In the genomic region with DNA sequence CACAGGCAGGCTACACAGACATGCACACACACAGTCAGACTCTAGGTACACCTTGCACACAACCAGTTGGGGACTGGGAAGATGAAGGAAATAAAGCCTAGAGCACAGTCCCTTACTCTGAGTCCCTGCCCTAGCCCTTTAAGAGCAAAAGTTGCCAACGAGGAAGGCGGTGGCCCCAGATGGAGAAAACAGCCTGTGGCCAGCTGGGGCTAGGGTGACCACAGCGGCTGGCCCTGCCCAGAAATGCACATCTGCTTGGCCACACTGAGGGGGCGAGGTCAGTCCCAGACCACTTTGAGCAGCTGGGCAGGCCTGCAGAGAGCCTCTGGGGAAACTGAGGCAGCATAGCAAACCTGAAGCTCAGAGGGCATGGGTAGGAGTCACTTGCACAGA, we compare ENCODE assay signal across 21 cellular contexts. TPM values are rescaled to one million over a fixed set of nuclear protein-coding genes. Genes with fewer than 3 reads are reported as not detected.
A peak's percentile ranks its signal among the peaks of the same experiment; 100 is the strongest.
DNase-seq lines count a peak whose midpoint lies in the region; ATAC-seq and TF ChIP-seq lines count a peak whose summit lies in the region.
"Had no signal": no experiment of that assay in that cellular context is flagged by ENCODE, and none has a peak within 500 bp of the region (broad histone marks: within the 10 kb centered on the region; RNA-seq: fewer than 3 reads in every experiment).

No MANE protein-coding gene starts in this region.

- CTCF ChIA-PET in Caco-2 (lab: Charles Lee), result no interaction called here

- H3K4me1 Mint-ChIP-seq in Caco-2 (ENCODE audit: low read depth, unreplicated experiment), result no peaks in the 10 kb centered on the region

- H3K27ac ChIP-seq in neuronal stem cell (replicated peaks; ENCODE audit: low read length) (no peak overlapping the region), vagina (peak overlapping the region; percentile 66)
- H3K27ac ChIP-seq: RWPE1, VCaP had no signal

- no peaks in the 10 kb centered on the region for H3K27me3 Mint-ChIP-seq in Caco-2 (ENCODE audit: insufficient read depth, unreplicated experiment)

- intact Hi-C loops in Right ventricle myocardium inferior (cut with DNase I) (no loop called here), cardiac septum (cut with DNase I) (no loop called here), vagina (cut with DNase I) (no loop called here), Caco-2 (cut with micrococcal nuclease; ENCODE audit: unreplicated experiment) (no loop called here)

- no peak overlapping the region for H2AFZ ChIP-seq in neuronal stem cell (ENCODE audit: low read length)
- H2AFZ ChIP-seq: GM23338 had no signal

- H3K79me1 ChIP-seq in neuronal stem cell (ENCODE audit: low read depth, low read length), result peaks cover 54% of the 10 kb centered on the region

- H3K27ac Mint-ChIP-seq in Caco-2 (ENCODE audit: unreplicated experiment), result no peak overlapping the region
- H3K27ac Mint-ChIP-seq: activated CD8-positive, alpha-beta T cell treated with anti-CD3 and anti-CD28 coated beads, Interleukin-2, amount 10 ng/mL, durations not matched to agents 7 days and 5 days; activated T-helper 17 cell treated with anti-CD3 and anti-CD28 coated beads, Interleukin-2, amount 50 U/mL, for 72 hours; CD4-positive, alpha-beta memory T cell; GM23338; immature natural killer cell; nephron had no signal

- in situ Hi-C loops in GM13976 (cut with MboI; ENCODE audit: low sequenced_read_pairs, unreplicated experiment), result no loop called here

- H2BK12ac ChIP-seq in neuronal stem cell (ENCODE audit: low read length), result no peak overlapping the region

- H4K91ac ChIP-seq in neuronal stem cell (ENCODE audit: low read depth, low read length, poor library complexity), result no peak overlapping the region

- H3K14ac ChIP-seq in neuronal stem cell (ENCODE audit: low read length), result no peak overlapping the region

- peak overlapping the region; percentile 29 for H3K23ac ChIP-seq in neuronal stem cell (ENCODE audit: low read depth, low read length, poor library complexity)

- POLR2A ChIA-PET in Caco-2 (lab: Charles Lee), result no interaction called here

- no TSS peak for BruUV-seq in Caco-2 (replicated peaks; lab: Mats Ljungman, UMichigan)

- peak overlapping the region; percentile 49 for H4K8ac ChIP-seq in neuronal stem cell (ENCODE audit: low read depth, low read length)

- no peak overlapping the region for H2BK5ac ChIP-seq in neuronal stem cell (ENCODE audit: low read length)

- ATAC-seq in Right ventricle myocardium inferior (peak; percentile 28), HG03442 (IDR thresholded peaks at IDR 0.05; ENCODE audit: unreplicated experiment) (no peak)
- ATAC-seq: activated CD8-positive, alpha-beta T cell treated with anti-CD3 and anti-CD28 coated beads, Interleukin-2, amount 10 ng/mL, durations not matched to agents 7 days and 5 days; GM23338 had no signal

- DNase-seq in Right ventricle myocardium inferior (ENCODE audit: missing footprints) (no peak), cardiac septum (ENCODE audit: low spot score) (no peak), fibroblast of the aortic adventitia (ENCODE audit: low read depth) (peak; percentile 18), neuronal stem cell (ENCODE audit: low spot score) (no peak), vagina (ENCODE audit: extremely low spot score in 2 of 2) (no peak), Caco-2 (no peak), GM13976 (ENCODE audit: low spot score) (no peak)
- DNase-seq: activated CD8-positive, alpha-beta T cell treated with anti-CD3 and anti-CD28 coated beads, Interleukin-2, amount 10 ng/mL, durations not matched to agents 7 days and 5 days; CD4-positive, alpha-beta memory T cell; EL; immature natural killer cell; Kasumi-1; NCI-H1417; T-helper 1 cell had no signal

- no peak overlapping the region for H3K4me3 Mint-ChIP-seq in Caco-2 (ENCODE audit: unreplicated experiment)
- H3K4me3 Mint-ChIP-seq: activated CD8-positive, alpha-beta T cell treated with anti-CD3 and anti-CD28 coated beads, Interleukin-2, amount 10 ng/mL, durations not matched to agents 7 days and 5 days; activated T-helper 17 cell treated with anti-CD3 and anti-CD28 coated beads, Interleukin-2, amount 50 U/mL, for 72 hours; CD4-positive, alpha-beta memory T cell; GM23338; immature natural killer cell had no signal

- TF ChIP-seq CTCF in fibroblast of the aortic adventitia (IDR thresholded peaks at IDR 0.05; ENCODE audit: insufficient read depth, low read length), result no peak
- TF ChIP-seq CTCF in vagina (IDR thresholded peaks at IDR 0.05), result no peak
- no peak for TF ChIP-seq CTCF in Caco-2 (IDR thresholded peaks at IDR 0.05; ENCODE audit: insufficient read depth in 1 of 2, low read depth in 1 of 2, low read length in 1 of 2, severe bottlenecking in 1 of 2, unreplicated experiment in 1 of 2)
- no peak for TF ChIP-seq CTCF in GM13976 (IDR thresholded peaks at IDR 0.05; ENCODE audit: borderline replicate concordance, control extremely low read depth, extremely low read depth, insufficient read depth, missing control alignments)

- H3K4me3 ChIP-seq in fibroblast of the aortic adventitia (ENCODE audit: low read depth, low read length) (no peak overlapping the region), neuronal stem cell (ENCODE audit: low read length in 2 of 2) (no peak overlapping the region), vagina (peak overlapping the region; percentile 30 to 86), Caco-2 (ENCODE audit: low read depth, low read length) (no peak overlapping the region)
- H3K4me3 ChIP-seq: GM23338, skin epidermis had no signal

- peaks cover 27 to 56% of the 10 kb centered on the region in 2 donors for H3K36me3 ChIP-seq in neuronal stem cell (replicated peaks in 1 of 2; ENCODE audit: control insufficient read depth in 2 of 2, insufficient read depth in 2 of 2, low read length in 2 of 2)
- peaks cover 0 to 13% of the 10 kb centered on the region in 2 donors for H3K36me3 ChIP-seq in vagina
- H3K36me3 ChIP-seq in Caco-2 (ENCODE audit: control insufficient read depth, insufficient read depth, low read length), result no peaks in the 10 kb centered on the region

- peak overlapping the region; percentile 40 for H3K4ac ChIP-seq in neuronal stem cell (ENCODE audit: low read length)

- no peaks in the 10 kb centered on the region for H3K9me3 ChIP-seq in neuronal stem cell (replicated peaks in 1 of 2; ENCODE audit: control insufficient read depth in 2 of 2, insufficient read depth in 1 of 2, low read depth in 1 of 2, low read length in 2 of 2)
- no peaks in the 10 kb centered on the region for H3K9me3 ChIP-seq in vagina
- no peaks in the 10 kb centered on the region for H3K9me3 ChIP-seq in Caco-2

- WGBS in neuronal stem cell (ENCODE audit: extremely low coverage in 2 of 2, insufficient read length in 2 of 2, insufficient replicate concordance in 1 of 2), 2 donors, result no CpG with 5 or more reads among the region's 4 CpGs

- H3K27me3 ChIP-seq in neuronal stem cell (ENCODE audit: control insufficient read depth in 3 of 3, insufficient read depth in 3 of 3, low read depth in 1 of 3, low read length in 3 of 3), result no peaks in the 10 kb centered on the region
- H3K27me3 ChIP-seq in vagina, result no peaks in the 10 kb centered on the region
- no peaks in the 10 kb centered on the region for H3K27me3 ChIP-seq in Caco-2 (replicated peaks; ENCODE audit: control insufficient read depth, insufficient read depth, low read length)

- H3K4me2 ChIP-seq in neuronal stem cell (ENCODE audit: insufficient read depth, low read length, poor library complexity, severe bottlenecking), result no peak overlapping the region
- H3K4me2 ChIP-seq: GM23338 had no signal

- H3K9ac ChIP-seq in neuronal stem cell (ENCODE audit: low read depth, low read length, poor library complexity), result peak overlapping the region; percentile 33

- H2BK120ac ChIP-seq in neuronal stem cell (ENCODE audit: low read depth, low read length), result no peak overlapping the region

- H3K4me1 ChIP-seq in neuronal stem cell (ENCODE audit: control insufficient read depth in 2 of 2, insufficient read depth in 1 of 2, low read depth in 1 of 2, low read length in 2 of 2) (peaks cover 15 to 22% of the 10 kb centered on the region in 2 donors), vagina (peaks cover 70% of the 10 kb centered on the region), Caco-2 (no peaks in the 10 kb centered on the region)

- H3K18ac ChIP-seq in neuronal stem cell (ENCODE audit: low read length), result peak overlapping the region; percentile 82

- no peaks in the 10 kb centered on the region for H3K9me3 Mint-ChIP-seq in Caco-2 (ENCODE audit: unreplicated experiment)
- H3K9me3 Mint-ChIP-seq: activated T-helper 17 cell treated with anti-CD3 and anti-CD28 coated beads, Interleukin-2, amount 50 U/mL, for 72 hours; GM23338; immature natural killer cell; nephron had no signal

- H2AK5ac ChIP-seq in neuronal stem cell (ENCODE audit: low read depth, low read length), result peak overlapping the region; percentile 34

- no peaks in the 10 kb centered on the region for H3K36me3 Mint-ChIP-seq in Caco-2 (ENCODE audit: insufficient read depth, unreplicated experiment)
- H3K36me3 Mint-ChIP-seq: CD4-positive, alpha-beta memory T cell; immature natural killer cell had no signal

- no peak for TF ChIP-seq POLR2A in vagina (IDR thresholded peaks at IDR 0.05)

- H2BK15ac ChIP-seq in neuronal stem cell (ENCODE audit: low read length), result no peak overlapping the region

RNA-seq across cellular contexts. Expression of a gene that starts 52.3 kb away (rescaled TPM):
- total RNA-seq in Right ventricle myocardium inferior, result 61.0 TPM
- total RNA-seq in cardiac septum, result 37.5 TPM
- total RNA-seq in fibroblast of the aortic adventitia (ENCODE audit: low replicate concordance), result 126 and 193 TPM in 2 replicates
- polyA plus RNA-seq in neuronal stem cell (2013, experiment 1 of 2), result 162 TPM
- polyA plus RNA-seq in neuronal stem cell (2013, experiment 2 of 2), result 172 TPM
- 295 TPM for total RNA-seq in vagina
- 65.0 and 65.6 TPM in 2 replicates for total RNA-seq in Caco-2 (2022)

Comparison
In these comparisons a context has a peak if more than half of its experiments do, and no peak if none do; other contexts are left out.
1. H3K4me3 ChIP-seq: peak in vagina (2 of 2); none in fibroblast of the aortic adventitia (single experiment), neuronal stem cell (0 of 2) and Caco-2 (single experiment).